ENCODE assay signal across 13 cellular contexts in the genomic region with DNA sequence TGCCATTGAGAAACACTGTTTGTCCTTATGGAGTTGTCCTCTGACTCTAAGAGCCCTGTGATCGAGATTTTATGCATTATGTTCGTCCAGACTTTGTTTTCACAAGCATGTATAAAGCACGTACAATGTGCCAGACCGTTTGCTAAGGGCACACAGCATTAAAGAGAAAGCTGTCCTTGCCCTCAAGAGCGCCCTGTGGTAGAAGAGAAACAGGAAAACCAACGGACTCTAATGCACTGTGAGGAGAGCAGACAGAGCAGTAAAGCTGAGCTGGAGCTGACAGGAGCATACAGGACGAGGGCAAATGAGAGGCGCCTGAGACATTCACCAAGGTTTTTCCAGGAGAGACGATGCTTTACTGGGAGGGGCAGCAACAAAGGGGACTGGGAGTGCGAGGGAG.
DNase-seq lines count a peak whose midpoint lies in the region; ATAC-seq and TF ChIP-seq lines count a peak whose summit lies in the region.
"Had no signal": no experiment of that assay in that cellular context is flagged by ENCODE, and none has a peak within 500 bp of the region (broad histone marks: within the 10 kb centered on the region; RNA-seq: fewer than 3 reads in every experiment).

No MANE protein-coding gene starts in this region.

- peaks cover 17% of the 10 kb centered on the region for H3K36me3 ChIP-seq in left ventricle myocardium inferior
- no peaks in the 10 kb centered on the region for H3K36me3 ChIP-seq in Loucy (ENCODE audit: insufficient read depth, low read length)
- no peaks in the 10 kb centered on the region for H3K36me3 ChIP-seq in mucosa of descending colon (ENCODE audit: low read depth)
- H3K36me3 ChIP-seq in uterus: no peaks in the 10 kb centered on the region
- H3K36me3 ChIP-seq in H7 (replicated peaks; ENCODE audit: control insufficient read depth, insufficient read depth, low read length): no peaks in the 10 kb centered on the region
- H3K36me3 ChIP-seq: BE2C had no signal

- CTCF ChIA-PET in MCF 10A (lab: Yijun Ruan, JAX) (interaction anchor here (0.6 to 1.9 kb wide), 2 partner anchors 10 to 951 kb away, joined by 3 to 6 read pairs; no protein-coding TSS in a partner anchor), HEK293T (lab: Yijun Ruan, JAX) (no interaction called here)

- H3K27me3 ChIP-seq in left ventricle myocardium inferior (ENCODE audit: low read depth): no peaks in the 10 kb centered on the region
- H3K27me3 ChIP-seq in Loucy (ENCODE audit: insufficient read depth, low read length, poor library complexity, severe bottlenecking): no peaks in the 10 kb centered on the region
- no peaks in the 10 kb centered on the region for H3K27me3 ChIP-seq in uterus
- no peaks in the 10 kb centered on the region for H3K27me3 ChIP-seq in H7 (ENCODE audit: control insufficient read depth, insufficient read depth, low read length)
- H3K27me3 ChIP-seq: BE2C, body of pancreas had no signal

- intact Hi-C loops in left ventricle myocardium inferior (cut with micrococcal nuclease): no loop called here
- intact Hi-C loops in cardiac septum (cut with DNase I): loop anchor here (2.0 to 10.0 kb wide), 2 partner anchors 15 to 161 kb away; no protein-coding TSS in a partner anchor
- intact Hi-C loops in mucosa of descending colon (cut with DNase I, micrococcal nuclease): no loop called here
- intact Hi-C loops in uterus (cut with DNase I; ENCODE audit: low total_unique reads): no loop called here
- intact Hi-C loops in MCF 10A (cut with micrococcal nuclease): no loop called here

- peak overlapping the region; percentile 26 for H3K9ac ChIP-seq in Loucy (ENCODE audit: low read depth, low read length, poor library complexity, severe bottlenecking)

- DNase-seq in left ventricle myocardium inferior (no peak), cardiac septum (ENCODE audit: low spot score) (no peak), mucosa of descending colon (no peak), uterus (no peak), H7 (no peak), MCF 10A (ENCODE audit: unreplicated experiment) (no peak), HEK293T (ENCODE audit: extremely low spot score) (no peak)
- DNase-seq: BE2C, body of pancreas, erythroblast, NCI-H69, SW 1271 had no signal

- no peaks in the 10 kb centered on the region for H3F3A ChIP-seq in Loucy (ENCODE audit: low read depth)

- TF ChIP-seq POLR2A in uterus (IDR thresholded peaks at IDR 0.05): no peak

- H3K4me2 ChIP-seq in Loucy (ENCODE audit: low read depth, low read length, poor library complexity, severe bottlenecking): peak overlapping the region; percentile 65

- H3K4me1 Mint-ChIP-seq in MCF 10A (ENCODE audit: insufficient read depth, unreplicated experiment): peaks cover 7% of the 10 kb centered on the region

- POLR2A ChIA-PET in MCF 10A (lab: Yijun Ruan, JAX): no interaction called here
- POLR2A ChIA-PET in HEK293T (lab: Yijun Ruan, JAX): no interaction called here

- H3K4me3 Mint-ChIP-seq in MCF 10A (ENCODE audit: unreplicated experiment): no peak overlapping the region

- peaks cover 88% of the 10 kb centered on the region for H3K4me1 ChIP-seq in left ventricle myocardium inferior
- peaks cover 13% of the 10 kb centered on the region for H3K4me1 ChIP-seq in Loucy (ENCODE audit: insufficient read depth, low read length, poor library complexity, severe bottlenecking)
- no peaks in the 10 kb centered on the region for H3K4me1 ChIP-seq in mucosa of descending colon (ENCODE audit: low read depth)
- H3K4me1 ChIP-seq in uterus: peaks cover 6 to 10% of the 10 kb centered on the region in 2 donors
- H3K4me1 ChIP-seq: BE2C, body of pancreas had no signal

- H3K9me3 ChIP-seq in left ventricle myocardium inferior (replicated peaks) (no peaks in the 10 kb centered on the region), Loucy (ENCODE audit: insufficient read depth, low read depth, low read length) (no peaks in the 10 kb centered on the region), mucosa of descending colon (no peaks in the 10 kb centered on the region), uterus (no peaks in the 10 kb centered on the region)
- H3K9me3 ChIP-seq: BE2C, body of pancreas had no signal

- TF ChIP-seq CTCF in left ventricle myocardium inferior (IDR thresholded peaks at IDR 0.05; ENCODE audit: borderline replicate concordance) (no peak), Loucy (conservative IDR thresholded peaks at IDR 0.05; ENCODE audit: low read length) (no peak), mucosa of descending colon (IDR thresholded peaks at IDR 0.05) (no peak), uterus (IDR thresholded peaks at IDR 0.05) (no peak), MCF 10A (IDR thresholded peaks at IDR 0.05; ENCODE audit: unreplicated experiment) (no peak)

- no peaks in the 10 kb centered on the region for H4K20me1 ChIP-seq in Loucy (ENCODE audit: insufficient read depth, low read length, poor library complexity, severe bottlenecking)

- H3K9me2 ChIP-seq in Loucy (replicated peaks; ENCODE audit: low read depth, low read length): no peaks in the 10 kb centered on the region

- H3K9me3 Mint-ChIP-seq in MCF 10A (ENCODE audit: unreplicated experiment): no peaks in the 10 kb centered on the region

- H3K36me3 Mint-ChIP-seq in MCF 10A (ENCODE audit: insufficient read depth, unreplicated experiment): peaks cover 86% of the 10 kb centered on the region

- no peaks in the 10 kb centered on the region for H3K79me2 ChIP-seq in Loucy (ENCODE audit: insufficient read depth, low read length)

- H3K27me3 Mint-ChIP-seq in MCF 10A (ENCODE audit: insufficient read depth, unreplicated experiment): no peaks in the 10 kb centered on the region

- H3K27ac ChIP-seq in left ventricle myocardium inferior (replicated peaks) (peak overlapping the region; percentile 81), uterus (peak overlapping the region; percentile 40 to 86)
- H3K27ac ChIP-seq: body of pancreas had no signal

- no peak overlapping the region for H3K27ac Mint-ChIP-seq in MCF 10A (ENCODE audit: low read depth, unreplicated experiment)

- BruUV-seq in MCF 10A (replicated peaks; lab: Mats Ljungman, UMichigan): no TSS peak

- H3K4me3 ChIP-seq in left ventricle myocardium inferior (no peak overlapping the region), Loucy (ENCODE audit: low read length, poor library complexity, severe bottlenecking) (peak overlapping the region; percentile 65), mucosa of descending colon (no peak overlapping the region), uterus (no peak overlapping the region), H7 (ENCODE audit: insufficient read depth, low read depth, low read length) (no peak overlapping the region)
- H3K4me3 ChIP-seq: body of pancreas had no signal

- peak overlapping the region; percentile 75 for H2AFZ ChIP-seq in Loucy (ENCODE audit: low read length)

- peak; percentile 51 for ATAC-seq in mucosa of descending colon
- ATAC-seq: body of pancreas had no signal

TF ChIP-seq in HEK293T, 16 proteins besides CTCF, POLR2A, EP300 and RAD21:
- TF ChIP-seq, protein P1, sequence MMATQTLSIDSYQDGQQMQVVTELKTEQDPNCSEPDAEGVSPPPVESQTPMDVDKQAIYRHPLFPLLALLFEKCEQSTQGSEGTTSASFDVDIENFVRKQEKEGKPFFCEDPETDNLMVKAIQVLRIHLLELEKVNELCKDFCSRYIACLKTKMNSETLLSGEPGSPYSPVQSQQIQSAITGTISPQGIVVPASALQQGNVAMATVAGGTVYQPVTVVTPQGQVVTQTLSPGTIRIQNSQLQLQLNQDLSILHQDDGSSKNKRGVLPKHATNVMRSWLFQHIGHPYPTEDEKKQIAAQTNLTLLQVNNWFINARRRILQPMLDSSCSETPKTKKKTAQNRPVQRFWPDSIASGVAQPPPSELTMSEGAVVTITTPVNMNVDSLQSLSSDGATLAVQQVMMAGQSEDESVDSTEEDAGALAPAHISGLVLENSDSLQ (IDR thresholded peaks at IDR 0.05): no peak
- no peak for TF ChIP-seq TARDBP (IDR thresholded peaks at IDR 0.05)
- no peak for TF ChIP-seq FOXK2 (IDR thresholded peaks at IDR 0.05)
- no peak for TF ChIP-seq ARNT (IDR thresholded peaks at IDR 0.05)
- no peak for TF ChIP-seq LEF1 (IDR thresholded peaks at IDR 0.05; ENCODE audit: borderline replicate concordance)
- no peak for TF ChIP-seq NFRKB (IDR thresholded peaks at IDR 0.05)
- no peak for TF ChIP-seq FOXA1 (IDR thresholded peaks at IDR 0.05)
- TF ChIP-seq SUZ12 (IDR thresholded peaks at IDR 0.05): no peak
- TF ChIP-seq ELF4 (IDR thresholded peaks at IDR 0.05): no peak
- no peak for TF ChIP-seq HDGF (IDR thresholded peaks at IDR 0.05; ENCODE audit: borderline replicate concordance)
- no peak for TF ChIP-seq FOXM1 (IDR thresholded peaks at IDR 0.05; ENCODE audit: borderline replicate concordance)
- no peak for TF ChIP-seq SP1 (IDR thresholded peaks at IDR 0.05)
- TF ChIP-seq ZNF384 (IDR thresholded peaks at IDR 0.05): no peak
- no peak for TF ChIP-seq L3MBTL2 (conservative IDR thresholded peaks at IDR 0.05)
- no peak for TF ChIP-seq BHLHE40 (IDR thresholded peaks at IDR 0.05; ENCODE audit: borderline replicate concordance)
- TF ChIP-seq CTBP1 (IDR thresholded peaks at IDR 0.05; ENCODE audit: borderline replicate concordance): no peak
